Comparison of ENCODE assay signal across 8 cellular contexts in genomic region chr19:41310031-41310831, GRCh38. TPM values are rescaled to one million over a fixed set of nuclear protein-coding genes. Genes with fewer than 3 reads are reported as not detected.
DNase-seq lines count a peak whose midpoint lies in the region; ATAC-seq and TF ChIP-seq lines count a peak whose summit lies in the region.

CCDC97 (plus strand) TSS chr19:41310172; CDS start chr19:41310311, 139 bp downstream.

- DNase-seq in AG10803 (ENCODE audit: low read depth) (peak; percentile 84), NCI-H524 treated with DMSO at 0.1 percent for 48 hours (lab: John Stamatoyannopoulos, UW) (peak; percentile 34), coronary artery (ENCODE audit: low spot score) (peak; percentile 91), left lobe of liver (ENCODE audit: low spot score) (peak; percentile 88)
- peak; percentile 90 for DNase-seq in activated CD4-positive, alpha-beta T cell treated with anti-CD3 and anti-CD28 coated beads, Interleukin-2, amount 10 ng/mL, durations not matched to agents 7 days and 5 days
- peak; percentile 81 to 87 for DNase-seq in stimulated activated CD4-positive, alpha-beta T cell treated with anti-CD3 and anti-CD28 coated beads, Interleukin-2, amount 100 ng/mL, for 48 hours

- H3K4me1 Mint-ChIP-seq in activated CD4-positive, alpha-beta T cell treated with anti-CD3 and anti-CD28 coated beads, Interleukin-2, amount 10 ng/mL, durations not matched to agents 7 days and 5 days: peaks cover 71% of the 10 kb centered on the region

- no peak for TF ChIP-seq CTCF in AG10803 (conservative IDR thresholded peaks at IDR 0.05; ENCODE audit: low read length)
- no peak for TF ChIP-seq CTCF in coronary artery (IDR thresholded peaks at IDR 0.05)

- H3K9me3 Mint-ChIP-seq in activated CD4-positive, alpha-beta T cell treated with anti-CD3 and anti-CD28 coated beads, Interleukin-2, amount 10 ng/mL, durations not matched to agents 7 days and 5 days: no peaks in the 10 kb centered on the region

- H3K4me3 ChIP-seq in AG10803 (ENCODE audit: low read length) (peak within 1 kb of the TSS; percentile 95), coronary artery (peak within 1 kb of the TSS; percentile 81)

- peak within 1 kb of the TSS; percentile 94 to 96 for H3K27ac ChIP-seq in coronary artery

- peak within 1 kb of the TSS; percentile 94 for H3K4me3 Mint-ChIP-seq in activated CD4-positive, alpha-beta T cell treated with anti-CD3 and anti-CD28 coated beads, Interleukin-2, amount 10 ng/mL, durations not matched to agents 7 days and 5 days

- peaks cover 53% of the 10 kb centered on the region for H3K36me3 Mint-ChIP-seq in activated CD4-positive, alpha-beta T cell treated with anti-CD3 and anti-CD28 coated beads, Interleukin-2, amount 10 ng/mL, durations not matched to agents 7 days and 5 days (ENCODE audit: low read depth)

- peak; percentile 70 for ATAC-seq in GM19025 (IDR thresholded peaks at IDR 0.05; ENCODE audit: low read depth, unreplicated experiment)
- peak; percentile 60 for ATAC-seq in HG03439 (IDR thresholded peaks at IDR 0.05; ENCODE audit: unreplicated experiment)
- peak; percentile 84 for ATAC-seq in left lobe of liver

- CTCF ChIA-PET in activated CD4-positive, alpha-beta T cell treated with anti-CD3 and anti-CD28 coated beads, Interleukin-2, amount 10 ng/mL, durations not matched to agents 7 days and 5 days (lab: Charles Lee): interaction anchor here (1.7 kb wide), 1 partner anchor 10 kb away, joined by 4 read pairs; no protein-coding TSS in a partner anchor

- H3K27me3 Mint-ChIP-seq in activated CD4-positive, alpha-beta T cell treated with anti-CD3 and anti-CD28 coated beads, Interleukin-2, amount 10 ng/mL, durations not matched to agents 7 days and 5 days: no peaks in the 10 kb centered on the region

- POLR2A ChIA-PET in activated CD4-positive, alpha-beta T cell treated with anti-CD3 and anti-CD28 coated beads, Interleukin-2, amount 10 ng/mL, durations not matched to agents 7 days and 5 days (lab: Charles Lee): no interaction called here

- H3K27ac Mint-ChIP-seq in activated CD4-positive, alpha-beta T cell treated with anti-CD3 and anti-CD28 coated beads, Interleukin-2, amount 10 ng/mL, durations not matched to agents 7 days and 5 days: peak within 1 kb of the TSS; percentile 99

RNA-seq across cellular contexts. Expression of gene CCDC97, which starts in this region (rescaled TPM):
- 10 to 100 TPM; 50.4 to 51.7 TPM for total RNA-seq in activated CD4-positive, alpha-beta T cell treated with anti-CD3 and anti-CD28 coated beads, Interleukin-2, amount 10 ng/mL, durations not matched to agents 7 days and 5 days
- 9.0 TPM for total RNA-seq in left lobe of liver

Comparison
In these comparisons a context has a peak if more than half of its experiments do, and no peak if none do; other contexts are left out.
1. Peak in every context shown above with its lines: DNase-seq, ATAC-seq, H3K4me3 ChIP-seq and H3K27ac ChIP-seq.
2. DNase-seq: peak in every context shown above with its lines; median percentile 91 in coronary artery; 90 in activated CD4-positive, alpha-beta T cell treated with anti-CD3 and anti-CD28 coated beads, Interleukin-2, amount 10 ng/mL, durations not matched to agents 7 days and 5 days; 88 in left lobe of liver; 84 in AG10803; 84 in stimulated activated CD4-positive, alpha-beta T cell treated with anti-CD3 and anti-CD28 coated beads, Interleukin-2, amount 100 ng/mL, for 48 hours; 34 in NCI-H524 treated with DMSO at 0.1 percent for 48 hours.